In genomic region chr7:157423348-157423747, GRCh38 we compare ENCODE assay signal across 1 cellular context.
TF ChIP-seq lines count a peak whose summit lies in the region.

No MANE protein-coding gene starts in this region.

TF ChIP-seq in HepG2, 621 proteins besides CTCF, POLR2A, EP300 and RAD21 (continued from another document):
- TF ChIP-seq PCBP2 (optimal IDR thresholded peaks at IDR 0.05; ENCODE audit: low read depth, low read length, poor library complexity, severe bottlenecking) (no peak), ERF (CRISPR knock-in tag; IDR thresholded peaks at IDR 0.05) (no peak)
